ENCODE assay signal across 18 cellular contexts in the genomic region with DNA sequence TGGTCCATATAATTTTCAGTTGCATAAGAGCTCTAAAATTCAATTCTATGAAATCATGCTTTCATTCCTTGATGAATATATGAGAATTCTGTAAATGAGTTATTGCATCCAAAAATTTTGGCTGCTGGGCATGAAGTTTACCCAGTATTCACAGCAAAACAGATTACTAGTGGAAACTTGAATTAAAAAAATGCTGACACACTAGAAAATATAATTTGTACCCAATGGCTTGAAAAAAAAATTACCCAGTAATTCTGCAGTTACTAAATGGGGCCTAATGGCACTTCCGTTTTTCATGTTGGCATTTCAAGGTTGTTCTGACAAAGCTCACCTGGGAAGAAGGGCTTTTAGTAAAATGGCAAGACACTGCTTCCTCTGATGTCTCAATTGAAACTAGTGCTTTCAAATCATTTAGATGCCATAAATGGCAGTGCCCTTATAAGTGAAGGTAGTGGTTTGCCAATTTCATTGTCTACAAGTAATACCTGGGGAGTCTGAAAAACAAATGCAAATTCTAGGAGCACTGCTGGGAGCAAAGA.
"Had no signal": no experiment of that assay in that cellular context is flagged by ENCODE, and none has a peak within 500 bp of the region (broad histone marks: within the 10 kb centered on the region; RNA-seq: fewer than 3 reads in every experiment).

No MANE protein-coding gene starts in this region.

- FAIRE-seq: RCC 7860 had no signal

- H3K4me1 ChIP-seq: breast epithelium had no signal

- H3K27ac ChIP-seq: breast epithelium had no signal

- H3K36me3 ChIP-seq: breast epithelium had no signal

- H3K9me3 ChIP-seq: breast epithelium had no signal

- DNase-seq: activated CD4-positive, alpha-beta T cell treated with anti-CD3 and anti-CD28 coated beads for 4 hours; activated CD8-positive, alpha-beta memory T cell treated with anti-CD3 and anti-CD28 coated beads, Interleukin-2, amount 50 U/mL, for 4 hours; activated CD8-positive, alpha-beta T cell treated with anti-CD3 and anti-CD28 coated beads for 36 hours; activated T-cell treated with anti-CD3 and anti-CD28 coated beads, Interleukin-2, amount 50 U/mL, for 72 hours; aorta; caudate nucleus; KG1; NCI-H1092; NCI-H1436; NCI-H1694 treated with DMSO at 0.1 percent for 48 hours; NCI-H2029 treated with DMSO at 0.1 percent for 48 hours; NCI-H446; NCI-H524; PC-3; SIG-M5 had no signal

- H3K4me3 ChIP-seq: breast epithelium had no signal

- H3K27me3 ChIP-seq: breast epithelium had no signal

- ATAC-seq: activated CD4-positive, CD25-positive, alpha-beta regulatory T cell treated with anti-CD3 and anti-CD28 coated beads, Interleukin-2, amount 50 U/mL, for 24 hours; activated CD8-positive, alpha-beta T cell treated with anti-CD3 and anti-CD28 coated beads for 36 hours; activated T-cell treated with anti-CD3 and anti-CD28 coated beads, Interleukin-2, amount 50 U/mL, for 72 hours; PC-3 had no signal
